ENCODE assay signal across 14 cellular contexts in genomic region chr11:106086850-106087249, GRCh38. TPM values are rescaled to one million over a fixed set of nuclear protein-coding genes. Genes with fewer than 3 reads are reported as not detected.
DNase-seq lines count a peak whose midpoint lies in the region; ATAC-seq, FAIRE-seq and TF ChIP-seq lines count a peak whose summit lies in the region.
"Had no signal": no experiment of that assay in that cellular context is flagged by ENCODE, and none has a peak within 500 bp of the region (broad histone marks: within the 10 kb centered on the region; RNA-seq: fewer than 3 reads in every experiment).

No MANE protein-coding gene starts in this region.

- H3K79me2 ChIP-seq in GM12878 (ENCODE audit: control insufficient read depth, insufficient read depth, low read length) (peaks cover 53% of the 10 kb centered on the region), hepatocyte (peaks cover 92% of the 10 kb centered on the region)

- H3K4me2 ChIP-seq in GM12878 (ENCODE audit: control insufficient read depth, insufficient read depth) (peak overlapping the region; percentile 38; the same call in 1 of the 2 replicates), hepatocyte (peak overlapping the region; percentile 49)

- H3K4me1 ChIP-seq in HUES48 (ENCODE audit: control insufficient read depth, insufficient read depth, low read length) (no peaks in the 10 kb centered on the region), GM12878 (ENCODE audit: control insufficient read depth, insufficient read depth, low read length) (peaks cover 6% of the 10 kb centered on the region), hepatocyte (ENCODE audit: insufficient read depth) (peaks cover 20% of the 10 kb centered on the region)

- H3K36me3 ChIP-seq in HUES48 (ENCODE audit: control insufficient read depth, insufficient read depth, low read length) (peaks cover 69% of the 10 kb centered on the region), GM12878 (ENCODE audit: control insufficient read depth in 2 of 2, insufficient read depth in 2 of 2, low read length in 1 of 2) (peaks cover 0 to 13% of the 10 kb centered on the region in 2 experiments; a peak in 3 of 4 replicates), hepatocyte (replicated peaks; ENCODE audit: insufficient read depth, low read depth) (no peaks in the 10 kb centered on the region)

- WGBS in GM12878 (ENCODE audit: insufficient coverage, insufficient replicate concordance, low lambda C conversion rate, missing lambda C conversion rate) = 84% methylated on average over 2 of the region's 2 CpGs
- WGBS in hepatocyte (ENCODE audit: low lambda C conversion rate, missing lambda C conversion rate) = 70% methylated on average over 2 of the region's 2 CpGs

- no peak overlapping the region for H3K9ac ChIP-seq in HUES48 (ENCODE audit: low read depth, low read length)
- H3K9ac ChIP-seq in GM12878 (ENCODE audit: control insufficient read depth, insufficient read depth, low read length) = no peak overlapping the region

- H3K27me3 ChIP-seq in HUES48 (ENCODE audit: control insufficient read depth, insufficient read depth, low read length) (no peaks in the 10 kb centered on the region), GM12878 (replicated peaks in 1 of 2; ENCODE audit: control insufficient read depth in 2 of 2, insufficient read depth in 2 of 2, low read length in 1 of 2) (no peaks in the 10 kb centered on the region), hepatocyte (no peaks in the 10 kb centered on the region)
- H3K27me3 ChIP-seq: SJSA1, suprapubic skin had no signal

- TF ChIP-seq POLR2A in GM12878 (IDR thresholded peaks at IDR 0.05; ENCODE audit: low read depth, low read length) = no peak

- no peaks in the 10 kb centered on the region for H4K20me1 ChIP-seq in GM12878 (ENCODE audit: control insufficient read depth, insufficient read depth)
- peaks cover 17% of the 10 kb centered on the region for H4K20me1 ChIP-seq in hepatocyte (ENCODE audit: insufficient read depth, poor library complexity, severe bottlenecking)

- RAD21 ChIA-PET in GM12878 (lab: Charles Lee; ENCODE audit: unreplicated experiment) = interaction anchor here (1.2 to 1.9 kb wide), 6 partner anchors 9 to 368 kb away, joined by 3 to 13 read pairs (median 4); partner anchors contain the start of genes AASDHPPT and KBTBD3

- H3K9me2 ChIP-seq in hepatocyte (replicated peaks; ENCODE audit: insufficient read depth) = no peaks in the 10 kb centered on the region

- POLR2A ChIA-PET in GM12878 (lab: Charles Lee) = interaction anchor here (0.9 to 1.2 kb wide), 2 partner anchors 8 to 10 kb away, joined by 3 read pairs; partner anchors contain the start of genes AASDHPPT and KBTBD3

- no peak for TF ChIP-seq RAD21 in GM12878 (IDR thresholded peaks at IDR 0.05; ENCODE audit: insufficient read depth, low read depth, low read length)

- H3K4me3 ChIP-seq in HUES48 (ENCODE audit: low read depth, low read length) (no peak overlapping the region), GM12878 (no peak overlapping the region), hepatocyte (no peak overlapping the region)
- H3K4me3 ChIP-seq: SJSA1, suprapubic skin had no signal

- H2AFZ ChIP-seq in GM12878 (ENCODE audit: control insufficient read depth, low read depth, low read length) (no peak overlapping the region), hepatocyte (no peak overlapping the region)

- H3K9me3 ChIP-seq in HUES48 (ENCODE audit: control insufficient read depth, insufficient read depth, low read length) (no peaks in the 10 kb centered on the region), GM12878 (replicated peaks; ENCODE audit: control insufficient read depth, insufficient read depth, low read length) (no peaks in the 10 kb centered on the region), hepatocyte (ENCODE audit: low read depth) (no peaks in the 10 kb centered on the region)
- H3K9me3 ChIP-seq: SJSA1, suprapubic skin had no signal

- intact Hi-C loops in GM12878 (cut with micrococcal nuclease; ENCODE audit: unreplicated experiment) = loop anchor here (10.0 kb wide), 1 partner anchor 148 kb away; no protein-coding TSS in a partner anchor

- TF ChIP-seq CTCF in GM12878 (IDR thresholded peaks at IDR 0.05 in 2 of 3, conservative IDR thresholded peaks at IDR 0.05 in 1 of 3; ENCODE audit: control insufficient read depth in 2 of 3, extremely low read depth in 1 of 3, insufficient read depth in 1 of 3, low read depth in 3 of 3, low read length in 3 of 3) (no peak), hepatocyte (IDR thresholded peaks at IDR 0.05; ENCODE audit: poor library complexity) (no peak)

- no TSS peak for BruUV-seq in GM12878 (replicated peaks; lab: Mats Ljungman, UMichigan)

- in situ Hi-C loops in GM12878 (cut with MboI) = loop anchor here (10.0 kb wide), 1 partner anchor 958 kb away; no protein-coding TSS in a partner anchor

- FAIRE-seq in GM12878 (lab: Jason Lieb, UNC) = no peak

- CTCF ChIA-PET in GM12878 (lab: Yijun Ruan, JAX) = interaction anchor here (0.8 to 8.1 kb wide), 18 partner anchors 9 to 597 kb away, joined by 3 to 72 read pairs (median 4); partner anchors contain the start of genes AASDHPPT and KBTBD3

- no peak for DNase-seq in GM12878 (ENCODE audit: low read depth, low spot score)
- DNase-seq in hepatocyte (ENCODE audit: low spot score) = no peak
- peak; percentile 64 for DNase-seq in superior temporal gyrus (ENCODE audit: extremely low spot score)
- no peak for DNase-seq in hepatic stellate cell (ENCODE audit: low spot score)
- no peak for DNase-seq in 8988T
- DNase-seq: DMS79, NCI-H1694 treated with DMSO at 0.1 percent for 48 hours, NCI-H774 had no signal

- peak overlapping the region; percentile 28 for H3K27ac ChIP-seq in HUES48 (ENCODE audit: low read depth, low read length)
- no peak overlapping the region for H3K27ac ChIP-seq in GM12878 (ENCODE audit: control insufficient read depth, insufficient read depth)
- peak overlapping the region; percentile 35 for H3K27ac ChIP-seq in hepatocyte
- H3K27ac ChIP-seq: SJSA1, suprapubic skin had no signal

- TF ChIP-seq EP300 in GM12878 (IDR thresholded peaks at IDR 0.05; ENCODE audit: borderline replicate concordance in 1 of 2, control insufficient read depth in 1 of 2, low read depth in 2 of 2, low read length in 2 of 2) = no peak

- ATAC-seq in GM12878 (no peak), HG03354 (IDR thresholded peaks at IDR 0.05; ENCODE audit: poor library complexity, severe bottlenecking, unreplicated experiment) (no peak)
- ATAC-seq: activated CD4-positive, CD25-positive, alpha-beta regulatory T cell treated with anti-CD3 and anti-CD28 coated beads, Interleukin-2, amount 50 U/mL, for 24 hours; esophagus mucosa had no signal

- SMC1A ChIA-PET in GM12878 (lab: Charles Lee; ENCODE audit: uncharacterized antibody, unreplicated experiment) = interaction anchor here (0.7 to 5.7 kb wide), 11 partner anchors 8 to 220 kb away, joined by 3 to 31 read pairs (median 4); partner anchors contain the start of genes AASDHPPT and KBTBD3

TF ChIP-seq in GM12878, 131 proteins besides CTCF, POLR2A, EP300 and RAD21:
- no peak for TF ChIP-seq BHLHE40 (IDR thresholded peaks at IDR 0.05; ENCODE audit: borderline replicate concordance in 1 of 2, low read depth in 2 of 2, low read length in 1 of 2)

RNA-seq across cellular contexts. Expression of gene AASDHPPT, which starts 9.4 kb away (rescaled TPM):
- 30.6 and 33.6 TPM in 2 replicates for total RNA-seq in GM12878 (2013; cell fraction: nucleolus; rRNA removed)
- total RNA-seq in GM12878 (2014; rRNA removed) (59.4 and 64.9 TPM in 2 replicates), GM12878 (2014; rRNA removed; fragmentation: Illumina TruSeq; extraction: Trizol) (44.0 and 47.1 TPM in 2 replicates), GM12878 (2021) (45.4 and 47.2 TPM in 2 replicates), hepatocyte (80.7 and 89.6 TPM in 2 replicates)
- 9.3 TPM for polyA plus RNA-seq in GM12878 (2011; ENCODE audit: low read depth)
- polyA plus RNA-seq in GM12878 (2011; rRNA removed) (47.1 and 69.5 TPM in 2 replicates), GM12878 (2014; fragmentation: Illumina TruSeq; extraction: Trizol) (46.2 and 51.0 TPM in 2 replicates), GM12878 (2014; fragmentation: Nextera tagmentation; extraction: Ambion mirVana) (10 to 100 TPM; 53.8 to 87.8 TPM), GM12878 (2014; rRNA removed) (35.0 and 37.3 TPM in 2 replicates), GM12878 (2016; fragmentation: Nextera tagmentation; extraction: Ambion mirVana) (10 to 100 TPM; 86.2 to 92.6 TPM), hepatocyte (39.2 and 43.3 TPM in 2 replicates)
- polyA plus RNA-seq in GM12878 (2011; cell fraction: cytosol; rRNA removed) = 18.0 and 27.4 TPM in 2 replicates
- polyA plus RNA-seq in GM12878 (2011; cell fraction: nucleus; rRNA removed) = 18.2 and 22.5 TPM in 2 replicates
- polyA plus RNA-seq in GM12878 (2012) = 20.7 and 24.5 TPM in 2 replicates
- 21.7 and 28.2 TPM in 2 replicates for polyA minus RNA-seq in GM12878 (2011; rRNA and poly(A)+ RNA removed)
- 15.2 and 19.4 TPM in 2 replicates for polyA minus RNA-seq in GM12878 (2011; cell fraction: cytosol; rRNA and poly(A)+ RNA removed)
- 27.0 and 46.8 TPM in 2 replicates for polyA minus RNA-seq in GM12878 (2011; cell fraction: nucleus; rRNA and poly(A)+ RNA removed)

RNA-seq across cellular contexts. Expression of gene KBTBD3, which starts 9.7 kb away (rescaled TPM):
- total RNA-seq in GM12878 (2013; cell fraction: nucleolus; rRNA removed) = 33.0 and 33.8 TPM in 2 replicates
- total RNA-seq in GM12878 (2014; rRNA removed) = 5.1 and 6.0 TPM in 2 replicates
- total RNA-seq in GM12878 (2014; rRNA removed; fragmentation: Illumina TruSeq; extraction: Trizol) = 3.8 and 7.0 TPM in 2 replicates
- 3.9 and 5.3 TPM in 2 replicates for total RNA-seq in GM12878 (2021)
- 1.2 TPM for polyA plus RNA-seq in GM12878 (2011; ENCODE audit: low read depth)
- 10.6 and 11.6 TPM in 2 replicates for polyA plus RNA-seq in GM12878 (2011; rRNA removed)
- 1.4 TPM in 2 replicates for polyA plus RNA-seq in GM12878 (2011; cell fraction: cytosol; rRNA removed)
- polyA plus RNA-seq in GM12878 (2011; cell fraction: nucleus; rRNA removed) = 3.4 and 3.8 TPM in 2 replicates
- polyA plus RNA-seq in GM12878 (2012) = 3.5 and 3.6 TPM in 2 replicates
- polyA plus RNA-seq in GM12878 (2014; fragmentation: Illumina TruSeq; extraction: Trizol) = 2.0 and 9.9 TPM in 2 replicates
- 10 to 100 TPM; 15.4 to 18.1 TPM for polyA plus RNA-seq in GM12878 (2014; fragmentation: Nextera tagmentation; extraction: Ambion mirVana)
- polyA plus RNA-seq in GM12878 (2014; rRNA removed) = 1.9 and 7.5 TPM in 2 replicates
- 10 to 100 TPM; 14.0 to 16.6 TPM for polyA plus RNA-seq in GM12878 (2016; fragmentation: Nextera tagmentation; extraction: Ambion mirVana)
- 6.0 and 6.7 TPM in 2 replicates for polyA minus RNA-seq in GM12878 (2011; rRNA and poly(A)+ RNA removed)
- polyA minus RNA-seq in GM12878 (2011; cell fraction: cytosol; rRNA and poly(A)+ RNA removed) = 2.8 TPM in 1 of 2 replicates, not detected in the other
- polyA minus RNA-seq in GM12878 (2011; cell fraction: nucleus; rRNA and poly(A)+ RNA removed) = 13.7 and 15.1 TPM in 2 replicates
- 4.9 and 7.3 TPM in 2 replicates for total RNA-seq in hepatocyte
- 5.6 and 8.7 TPM in 2 replicates for polyA plus RNA-seq in hepatocyte
